In the genomic region with DNA sequence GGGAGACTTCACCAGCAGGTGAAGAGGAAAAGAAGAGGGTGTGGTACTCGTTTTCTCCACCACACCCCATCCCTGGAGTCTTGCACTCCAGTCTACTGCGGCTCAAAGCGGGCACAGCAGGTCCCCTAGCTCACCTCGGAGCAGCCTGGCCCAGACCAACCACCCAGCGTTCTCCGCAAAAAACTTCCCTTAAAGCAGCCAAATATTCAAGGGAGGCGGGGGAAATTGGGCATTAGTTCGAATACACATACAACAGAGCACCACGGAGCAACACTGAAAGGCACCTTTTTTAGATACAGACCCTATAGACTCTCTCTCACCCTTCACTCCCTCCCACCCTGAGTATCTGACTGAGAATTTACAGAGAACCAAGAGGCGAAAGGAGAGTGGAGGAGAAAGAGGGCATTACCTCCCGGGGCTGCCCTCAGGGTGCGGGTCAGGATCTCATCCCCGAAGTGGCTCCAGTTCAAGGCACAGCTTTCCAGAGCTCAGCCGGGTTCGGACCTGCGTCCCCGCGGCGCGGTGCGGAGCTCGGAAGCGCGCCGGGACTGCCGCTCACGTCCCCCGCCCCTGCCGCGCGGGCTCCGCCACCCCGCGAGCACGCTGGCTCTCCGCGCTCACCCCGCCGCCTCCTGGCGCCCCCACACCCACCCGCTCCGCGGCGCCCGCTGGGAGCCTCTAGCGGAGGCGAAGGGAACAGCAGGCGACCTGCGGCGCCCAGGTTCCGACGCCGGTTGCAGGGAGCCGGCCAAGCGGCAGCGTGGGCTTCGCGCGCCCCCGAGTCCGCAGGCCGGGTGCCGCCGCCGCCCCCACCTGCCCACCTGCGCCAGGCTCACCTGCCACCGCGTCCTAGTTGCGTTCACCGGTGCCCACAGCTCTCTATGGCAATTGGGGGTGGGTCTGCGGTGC, we compare ENCODE assay signal across 7 cellular contexts. TPM values are rescaled to one million over a fixed set of nuclear protein-coding genes. Genes with fewer than 3 reads are reported as not detected.
A peak's percentile ranks its signal among the peaks of the same experiment; 100 is the strongest.
DNase-seq lines count a peak whose midpoint lies in the region; ATAC-seq, FAIRE-seq and TF ChIP-seq lines count a peak whose summit lies in the region.

No MANE protein-coding gene starts in this region.

- peak; percentile 84 for TF ChIP-seq CTCF in GM13977 (IDR thresholded peaks at IDR 0.05; ENCODE audit: extremely low read depth, insufficient read depth, missing control alignments)
- TF ChIP-seq CTCF in foreskin keratinocyte (conservative IDR thresholded peaks at IDR 0.05): peak; percentile 71
- peak; percentile 58 for TF ChIP-seq CTCF in nephron progenitor cell (IDR thresholded peaks at IDR 0.05)

- H3K27ac ChIP-seq in foreskin keratinocyte: no peak overlapping the region

- H3K27me3 ChIP-seq in H7 (ENCODE audit: control insufficient read depth, insufficient read depth, low read length) (peaks cover 31% of the 10 kb centered on the region), MG63 (peaks cover 15% of the 10 kb centered on the region; the same call in 1 of the 2 replicates), foreskin keratinocyte (peaks cover 79% of the 10 kb centered on the region)

- no peaks in the 10 kb centered on the region for H3K36me3 Mint-ChIP-seq in nephron progenitor cell (ENCODE audit: low read depth)

- H3K9me3 ChIP-seq in MG63: no peaks in the 10 kb centered on the region

- peak; percentile 27 for FAIRE-seq in urothelium cell line (lab: Jason Lieb, UNC)

- peaks cover 75% of the 10 kb centered on the region for H3K27me3 Mint-ChIP-seq in nephron progenitor cell (ENCODE audit: low read depth, poor library complexity)

- H3K9me3 Mint-ChIP-seq in nephron progenitor cell: peaks cover 4% of the 10 kb centered on the region

- H3K4me3 Mint-ChIP-seq in nephron progenitor cell: peak overlapping the region; percentile 93

- H3K27ac Mint-ChIP-seq in nephron progenitor cell: no peak overlapping the region

- peak overlapping the region; percentile 72 for H3K4me3 ChIP-seq in H7 (ENCODE audit: insufficient read depth, low read depth, low read length)
- H3K4me3 ChIP-seq in MG63: peak overlapping the region; percentile 33

- H3K36me3 ChIP-seq in H7 (replicated peaks; ENCODE audit: control insufficient read depth, insufficient read depth, low read length) (no peaks in the 10 kb centered on the region), MG63 (no peaks in the 10 kb centered on the region)

- ATAC-seq in foreskin keratinocyte: peak; percentile 70

- H3K4me1 Mint-ChIP-seq in nephron progenitor cell: peaks cover 25% of the 10 kb centered on the region

- DNase-seq in GM13977 (ENCODE audit: low spot score) (peak; percentile 85), H7 (peak; percentile 84), MG63 (peak; percentile 33), foreskin keratinocyte (peak in 1 of 2 donors; percentile 23), nephron progenitor cell (peak; percentile 86), urothelium cell line (ENCODE audit: low spot score) (peak; percentile 85)
- peak; percentile 10 for DNase-seq in activated CD4-positive, alpha-beta T cell treated with anti-CD3 and anti-CD28 coated beads, Interleukin-2, amount 50 U/mL, for 1 hour

- in situ Hi-C loops in GM13977 (cut with MboI; ENCODE audit: low pct_unique_long_range_greater_than_20kb, low sequenced_read_pairs, unreplicated experiment): no loop called here

- no peaks in the 10 kb centered on the region for H3K4me1 ChIP-seq in foreskin keratinocyte

RNA-seq across cellular contexts. Expression of gene LINGO2, which starts 1.5 kb away (rescaled TPM):
- 1.3 and 2.8 TPM in 2 replicates for total RNA-seq in H7 (2014; rRNA removed; shearing (Covaris generic))
- total RNA-seq in MG63 (2014; rRNA removed; shearing (Covaris generic); ENCODE audit: low replicate concordance): not detected in 2 replicates
- not detected in 2 replicates for total RNA-seq in foreskin keratinocyte
- not detected in 2 replicates for polyA plus RNA-seq in foreskin keratinocyte
